In the genomic region with DNA sequence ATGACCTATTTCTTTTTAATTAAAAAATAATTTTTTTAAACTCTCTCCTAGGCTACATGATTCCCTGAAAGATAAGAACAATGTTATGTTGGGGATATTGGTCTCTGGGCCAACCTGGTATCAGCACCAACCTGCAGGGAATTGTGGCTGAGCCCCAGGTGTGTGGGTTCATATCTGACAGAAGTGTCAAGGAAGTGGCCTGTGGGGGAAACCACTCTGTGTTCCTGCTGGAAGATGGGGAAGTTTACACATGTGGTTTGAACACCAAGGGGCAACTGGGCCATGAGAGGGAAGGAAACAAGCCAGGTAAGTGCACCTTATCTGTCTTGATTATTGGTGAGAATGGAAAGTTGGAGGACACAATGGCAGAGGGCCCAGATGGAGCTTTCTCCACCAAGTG, we compare ENCODE assay signal across 20 cellular contexts. TPM values are rescaled to one million over a fixed set of nuclear protein-coding genes. Genes with fewer than 3 reads are reported as not detected.
A peak's percentile ranks its signal among the peaks of the same experiment; 100 is the strongest.
DNase-seq lines count a peak whose midpoint lies in the region; ATAC-seq, FAIRE-seq and TF ChIP-seq lines count a peak whose summit lies in the region.
"Had no signal": no experiment of that assay in that cellular context is flagged by ENCODE, and none has a peak within 500 bp of the region (broad histone marks: within the 10 kb centered on the region; RNA-seq: fewer than 3 reads in every experiment).

No MANE protein-coding gene starts in this region.

- CTCF ChIA-PET in CD8-positive, alpha-beta memory T cell (lab: Charles Lee), result no interaction called here

- no peaks in the 10 kb centered on the region for H3K27me3 Mint-ChIP-seq in CD8-positive, alpha-beta memory T cell
- no peaks in the 10 kb centered on the region for H3K27me3 Mint-ChIP-seq in T-helper 17 cell
- H3K27me3 Mint-ChIP-seq in GM23338 (ENCODE audit: insufficient read depth, low read depth, poor library complexity), result no peaks in the 10 kb centered on the region

- H3K27ac Mint-ChIP-seq in CD8-positive, alpha-beta memory T cell, result peak overlapping the region in 7 of 8 donors; percentile 14 to 78 (median 39)
- no peak overlapping the region for H3K27ac Mint-ChIP-seq in T-helper 17 cell
- no peak overlapping the region for H3K27ac Mint-ChIP-seq in GM23338

- H3K9me2 ChIP-seq in GM23338 (ENCODE audit: insufficient read depth), result 0 out of 2 replicates have a peak, but pooled peaks cover 5% of the 10 kb centered on the region

- peaks cover 60 to 80% (median 72%) of the 10 kb centered on the region in 3 donors for H3K4me1 Mint-ChIP-seq in CD8-positive, alpha-beta memory T cell
- H3K4me1 Mint-ChIP-seq in T-helper 17 cell, result peaks cover 29% of the 10 kb centered on the region
- H3K4me1 Mint-ChIP-seq in GM23338, result peaks cover 6% of the 10 kb centered on the region; the same call in 2 of the 3 replicates

- H3K4me1 ChIP-seq in CD8-positive, alpha-beta memory T cell (ENCODE audit: insufficient read depth, low read length), result peaks cover 63% of the 10 kb centered on the region
- H3K4me1 ChIP-seq in keratinocyte (ENCODE audit: control insufficient read depth, extremely low read depth, insufficient read depth, low read length) (peaks cover 67% of the 10 kb centered on the region), GM23338 (ENCODE audit: insufficient read depth) (peaks cover 4% of the 10 kb centered on the region)
- H3K4me1 ChIP-seq: parathyroid adenoma had no signal

- no peak overlapping the region for H3K27ac ChIP-seq in CD8-positive, alpha-beta memory T cell (ENCODE audit: low read depth, low read length)
- H3K27ac ChIP-seq in keratinocyte (ENCODE audit: control insufficient read depth, insufficient read depth, low read length) (peak overlapping the region; percentile 67), GM23338 (ENCODE audit: low read depth) (no peak overlapping the region)
- H3K27ac ChIP-seq: BLaER1 treated with 17β-estradiol and CSF1 and Interleukin-3, amounts not matched to agents 10 nM and 100 nM; body of pancreas; heart right ventricle; KMS-11; parathyroid adenoma; PC-9; thyroid gland had no signal

- no peaks in the 10 kb centered on the region for H3K9me1 ChIP-seq in keratinocyte (ENCODE audit: control insufficient read depth, extremely low read depth, insufficient read depth, low read length)

- H3K36me3 Mint-ChIP-seq in CD8-positive, alpha-beta memory T cell, result peaks cover 35 to 72% (median 40%) of the 10 kb centered on the region in 3 donors
- H3K36me3 Mint-ChIP-seq in T-helper 17 cell (ENCODE audit: low read depth), result peaks cover 8% of the 10 kb centered on the region
- H3K36me3 Mint-ChIP-seq in GM23338 (ENCODE audit: low read depth), result peaks cover 7% of the 10 kb centered on the region

- H3F3A ChIP-seq in GM23338 (replicated peaks; ENCODE audit: low read depth), result no peaks in the 10 kb centered on the region

- no peak overlapping the region for H3K4me3 ChIP-seq in CD8-positive, alpha-beta memory T cell (ENCODE audit: low read length)
- no peak overlapping the region for H3K4me3 ChIP-seq in keratinocyte (ENCODE audit: control insufficient read depth in 2 of 3, extremely low read depth in 1 of 3, insufficient read depth in 2 of 3, low read depth in 1 of 3, low read length in 3 of 3)
- H3K4me3 ChIP-seq in GM23338, result no peak overlapping the region
- H3K4me3 ChIP-seq: BLaER1 treated with 17β-estradiol and CSF1 and Interleukin-3, amounts not matched to agents 10 nM and 100 nM; body of pancreas; heart right ventricle; PC-9; thyroid gland had no signal

- H3K4me3 Mint-ChIP-seq in CD8-positive, alpha-beta memory T cell, result peak overlapping the region in 5 of 7 donors; percentile 18 to 60 (median 42)
- peak overlapping the region; percentile 78 for H3K4me3 Mint-ChIP-seq in T-helper 17 cell
- no peak overlapping the region for H3K4me3 Mint-ChIP-seq in GM23338

- H3K79me2 ChIP-seq in keratinocyte (ENCODE audit: control insufficient read depth, insufficient read depth, low read length), result peaks cover 32% of the 10 kb centered on the region
- H3K79me2 ChIP-seq in GM23338 (replicated peaks; ENCODE audit: insufficient read depth), result no peaks in the 10 kb centered on the region

- FAIRE-seq in keratinocyte (lab: Jason Lieb, UNC), result peak; percentile 60
- FAIRE-seq: kidney had no signal

- DNase-seq in CD8-positive, alpha-beta memory T cell, result peak in 3 of 5 donors; percentile 10 to 29 (median 27)
- DNase-seq in T-helper 17 cell, result peak in 1 of 3 donors; percentile 17
- no peak for DNase-seq in keratinocyte (ENCODE audit: low read depth, low spot score)
- DNase-seq in mucosa of gallbladder (ENCODE audit: low spot score), result no peak
- no peak for DNase-seq in HuH-7.5 (ENCODE audit: low spot score)
- DNase-seq in GM23338 (ENCODE audit: low spot score), result no peak
- DNase-seq: body of pancreas; heart right ventricle; kidney; midbrain; NCI-H1048; NCI-H2107; NCI-H69; PC-9; stimulated activated CD4-positive, alpha-beta T cell treated with anti-CD3 and anti-CD28 coated beads, Interleukin-2, amount 100 ng/mL, for 48 hours had no signal

- H3K9ac ChIP-seq in keratinocyte (ENCODE audit: control insufficient read depth, extremely low read depth, insufficient read depth, low read length), result no peak overlapping the region
- H3K9ac ChIP-seq: BLaER1 treated with 17β-estradiol and CSF1 and Interleukin-3, amounts not matched to agents 10 nM and 100 nM; KMS-11; parathyroid adenoma had no signal

- H3K27me3 ChIP-seq in CD8-positive, alpha-beta memory T cell (ENCODE audit: insufficient read depth, low read length, poor library complexity, severe bottlenecking), result no peaks in the 10 kb centered on the region
- H3K27me3 ChIP-seq in keratinocyte (ENCODE audit: control insufficient read depth, extremely low read depth, insufficient read depth, low read length) (no peaks in the 10 kb centered on the region), GM23338 (ENCODE audit: insufficient read depth) (no peaks in the 10 kb centered on the region)
- H3K27me3 ChIP-seq: BLaER1 treated with 17β-estradiol and CSF1 and Interleukin-3, amounts not matched to agents 10 nM and 100 nM; body of pancreas; heart right ventricle; thyroid gland had no signal

- H3K9me3 Mint-ChIP-seq in CD8-positive, alpha-beta memory T cell, result peaks cover 0 to 2% (median 0%) of the 10 kb centered on the region in 5 donors
- peaks cover 4% of the 10 kb centered on the region; the same call in 2 of the 3 replicates for H3K9me3 Mint-ChIP-seq in GM23338

- H2AFZ ChIP-seq in keratinocyte (ENCODE audit: control insufficient read depth, low read length) (no peak overlapping the region), GM23338 (no peak overlapping the region)
- H2AFZ ChIP-seq: parathyroid adenoma, PC-9 had no signal

- no peaks in the 10 kb centered on the region for H4K20me1 ChIP-seq in keratinocyte (ENCODE audit: control insufficient read depth, extremely low read depth, insufficient read depth, low read length)
- H4K20me1 ChIP-seq in GM23338 (replicated peaks; ENCODE audit: insufficient read depth), result no peaks in the 10 kb centered on the region

- ATAC-seq in GM18502 (IDR thresholded peaks at IDR 0.05; ENCODE audit: poor library complexity, unreplicated experiment) (peak; percentile 50), T-helper 17 cell (peak; percentile 87), GM23338 (no peak)
- ATAC-seq: body of pancreas, heart right ventricle had no signal

- H3K9me3 ChIP-seq in CD8-positive, alpha-beta memory T cell (ENCODE audit: low read length), result no peaks in the 10 kb centered on the region
- no peaks in the 10 kb centered on the region for H3K9me3 ChIP-seq in T-helper 17 cell (ENCODE audit: control insufficient read depth, low read length, poor library complexity, severe bottlenecking)
- no peaks in the 10 kb centered on the region for H3K9me3 ChIP-seq in keratinocyte (ENCODE audit: control insufficient read depth, low read depth, low read length)
- H3K9me3 ChIP-seq: body of pancreas, heart right ventricle, thyroid gland had no signal

- TF ChIP-seq CTCF in keratinocyte (optimal IDR thresholded peaks at IDR 0.05 in 1 of 3, IDR thresholded peaks at IDR 0.05 in 1 of 3, conservative IDR thresholded peaks at IDR 0.05 in 1 of 3; ENCODE audit: extremely low read depth in 1 of 3, insufficient read depth in 2 of 3, low read length in 3 of 3), result no peak
- TF ChIP-seq CTCF in GM23338 (conservative IDR thresholded peaks at IDR 0.05; ENCODE audit: low read depth in 2 of 2), result no peak

- dilution Hi-C loops in keratinocyte (cut with MboI; ENCODE audit: extremely low pct_ligation_motif_present, low sequenced_read_pairs), result no loop called here

- H3K36me3 ChIP-seq in CD8-positive, alpha-beta memory T cell (ENCODE audit: insufficient read depth, low read length), result peaks cover 21% of the 10 kb centered on the region
- H3K36me3 ChIP-seq in keratinocyte (ENCODE audit: control insufficient read depth in 2 of 2, extremely low read depth in 1 of 2, insufficient read depth in 2 of 2, low read length in 2 of 2) (peaks cover 8 to 17% of the 10 kb centered on the region in 2 experiments), GM23338 (ENCODE audit: insufficient read depth) (no peaks in the 10 kb centered on the region)

- POLR2A ChIA-PET in CD8-positive, alpha-beta memory T cell (lab: Charles Lee), result no interaction called here

- H3K4me2 ChIP-seq in keratinocyte (ENCODE audit: control insufficient read depth, extremely low read depth, insufficient read depth, low read depth, low read length), result no peak overlapping the region
- H3K4me2 ChIP-seq in GM23338, result no peak overlapping the region
- H3K4me2 ChIP-seq: KMS-11, PC-9 had no signal

TF ChIP-seq in GM23338, 12 proteins besides CTCF, POLR2A, EP300 and RAD21 (continues in another document):
- TF ChIP-seq ZNF114 (CRISPR knock-in tag; IDR thresholded peaks at IDR 0.05), result no peak
- TF ChIP-seq CREB1 (CRISPR knock-in tag; IDR thresholded peaks at IDR 0.05; ENCODE audit: low read depth), result no peak

RNA-seq across cellular contexts. Expression of a gene that starts 13.5 kb away (rescaled TPM):
- total RNA-seq in CD8-positive, alpha-beta memory T cell, result 10 to 100 TPM; 27.9 to 31.8 TPM
- polyA plus RNA-seq in CD8-positive, alpha-beta memory T cell, result 34.5 TPM
- total RNA-seq in T-helper 17 cell (10 to 100 TPM; 53.4 to 63.8 TPM), mucosa of gallbladder (41.0 TPM)
- polyA plus RNA-seq in keratinocyte (24.8 to 26.6 TPM (median 26.3 TPM) in 3 replicates), GM23338 (2016; fragmentation: Nextera tagmentation; extraction: Ambion mirVana) (2.2 and 3.1 TPM in 2 replicates)
- polyA plus RNA-seq in keratinocyte (2011; ENCODE audit: low read depth), result 10.8 TPM
- polyA plus RNA-seq in keratinocyte (2011; cell fraction: cytosol; rRNA removed), result 12.7 and 23.9 TPM in 2 replicates
- 40.0 and 44.5 TPM in 2 replicates for polyA plus RNA-seq in keratinocyte (2011; cell fraction: nucleus; rRNA removed)
- 18.3 and 18.8 TPM in 2 replicates for polyA plus RNA-seq in keratinocyte (2012; ENCODE audit: low replicate concordance)
- 19.3 to 59.5 TPM (median 46.1 TPM) in 3 replicates for polyA minus RNA-seq in keratinocyte
- polyA minus RNA-seq in keratinocyte (2011; cell fraction: cytosol; rRNA and poly(A)+ RNA removed), result 14.4 TPM
- 48.5 and 93.5 TPM in 2 replicates for polyA minus RNA-seq in keratinocyte (2011; cell fraction: nucleus; rRNA and poly(A)+ RNA removed)
- total RNA-seq in GM23338 (2014; rRNA removed; shearing (Covaris generic)), result 2.4 and 2.6 TPM in 2 replicates

Comparison
In these comparisons a context has a peak if more than half of its experiments do, and no peak if none do; other contexts are left out.
1. DNase-seq: peak in CD8-positive, alpha-beta memory T cell (3 of 5); none in keratinocyte (single experiment), mucosa of gallbladder (single experiment), HuH-7.5 (single experiment) and GM23338 (single experiment).
2. H3K27ac Mint-ChIP-seq: peak in CD8-positive, alpha-beta memory T cell (7 of 8); none in T-helper 17 cell (single experiment) and GM23338 (single experiment).